In the genomic region with DNA sequence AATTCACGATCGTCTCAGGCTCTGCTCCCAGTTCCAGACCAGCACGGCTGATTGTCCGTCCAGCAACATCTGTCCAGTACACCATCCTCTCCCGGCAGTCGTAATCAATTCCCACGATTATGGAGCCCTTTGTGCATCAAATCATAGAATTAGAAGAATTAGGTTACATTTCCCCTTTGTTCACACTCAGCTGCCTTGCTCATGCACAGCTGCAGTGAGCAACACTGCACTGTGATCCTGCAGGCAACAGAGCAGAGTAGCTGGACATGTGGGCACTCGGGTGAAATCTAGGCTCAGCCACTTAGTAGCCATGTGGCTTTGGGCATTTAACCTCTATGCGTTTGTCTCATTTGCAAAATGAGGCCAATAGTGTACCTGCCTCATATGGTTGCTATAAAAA, we compare ENCODE assay signal across 20 cellular contexts. TPM values are rescaled to one million over a fixed set of nuclear protein-coding genes. Genes with fewer than 3 reads are reported as not detected.
DNase-seq lines count a peak whose midpoint lies in the region; ATAC-seq and TF ChIP-seq lines count a peak whose summit lies in the region.
"Had no signal": no experiment of that assay in that cellular context is flagged by ENCODE, and none has a peak within 500 bp of the region (broad histone marks: within the 10 kb centered on the region; RNA-seq: fewer than 3 reads in every experiment).

No MANE protein-coding gene starts in this region.

- H3K4me1 Mint-ChIP-seq in H9, result peaks cover 32 to 43% of the 10 kb centered on the region in 2 experiments
- H3K4me1 Mint-ChIP-seq in neural crest cell, result peaks cover 48% of the 10 kb centered on the region
- H3K4me1 Mint-ChIP-seq: CD4-positive, alpha-beta memory T cell had no signal

- H3K56ac ChIP-seq in H9 (ENCODE audit: insufficient read length, low read depth, low read length), result no peak overlapping the region

- H3K9me3 ChIP-seq in H9 (ENCODE audit: control insufficient read depth, low read depth, low read length), result no peaks in the 10 kb centered on the region
- H3K9me3 ChIP-seq: HAP-1, SJCRH30 had no signal

- peaks cover 21 to 48% (median 38%) of the 10 kb centered on the region in 3 experiments; a peak in 6 of 7 replicates for H3K36me3 Mint-ChIP-seq in H9 (ENCODE audit: insufficient read depth in 1 of 3, low read depth in 3 of 3)
- H3K36me3 Mint-ChIP-seq in neural crest cell (ENCODE audit: low read depth), result peaks cover 29% of the 10 kb centered on the region

- H3K27me3 Mint-ChIP-seq in H9 (ENCODE audit: low read depth), result no peaks in the 10 kb centered on the region
- peaks cover 7% of the 10 kb centered on the region for H3K27me3 Mint-ChIP-seq in neural crest cell (ENCODE audit: low read depth)

- peaks cover 58% of the 10 kb centered on the region for H3K36me3 ChIP-seq in ACC112 (ENCODE audit: insufficient read depth, low read length)

- H4K20me1 ChIP-seq in H9 (ENCODE audit: control insufficient read depth, insufficient read depth, insufficient read length), result no peaks in the 10 kb centered on the region

- H3K4me2 ChIP-seq in H9 (ENCODE audit: insufficient read depth, insufficient read length, low read length), result no peak overlapping the region

- H2BK5ac ChIP-seq in H9 (ENCODE audit: insufficient read length, low read length), result no peak overlapping the region

- H3T11ph ChIP-seq in H9 (ENCODE audit: low read length), result no peak overlapping the region

- peaks cover 6% of the 10 kb centered on the region for H3K79me2 ChIP-seq in ACC112 (ENCODE audit: control insufficient read depth, insufficient read depth, low read length, unreplicated experiment)
- H3K79me2 ChIP-seq in H9 (ENCODE audit: insufficient read depth, low read length), result no peaks in the 10 kb centered on the region

- H3K27ac ChIP-seq in ACC112 (ENCODE audit: low read depth, low read length) (peak overlapping the region; percentile 67; the same call in 1 of the 2 replicates), H9 (ENCODE audit: insufficient read length, low read depth, low read length) (no peak overlapping the region)
- H3K27ac ChIP-seq: SJCRH30 had no signal

- H3K79me1 ChIP-seq in H9 (ENCODE audit: insufficient read depth, low read depth, low read length, poor library complexity, severe bottlenecking), result no peaks in the 10 kb centered on the region

- H3K4me1 ChIP-seq in ACC112 (ENCODE audit: control insufficient read depth, insufficient read depth, low read length, unreplicated experiment), result peaks cover 29% of the 10 kb centered on the region
- peaks cover 2% of the 10 kb centered on the region; the same call in 1 of the 2 replicates for H3K4me1 ChIP-seq in H9 (ENCODE audit: insufficient read depth, low read length)
- H3K4me1 ChIP-seq: SJCRH30 had no signal

- H3K23ac ChIP-seq in H9 (ENCODE audit: insufficient read length, low read depth, low read length), result no peak overlapping the region

- H3K4ac ChIP-seq in H9 (ENCODE audit: low read depth, low read length), result no peak overlapping the region

- no peak overlapping the region for H3K18ac ChIP-seq in H9 (ENCODE audit: insufficient read length, low read depth, low read length)

- no peak overlapping the region for H3K9ac ChIP-seq in H9 (ENCODE audit: extremely low read depth, insufficient read length, low read length)

- no peak overlapping the region for H3K14ac ChIP-seq in H9 (ENCODE audit: insufficient read depth, low read length)

- H3K9me3 Mint-ChIP-seq in H9 (no peaks in the 10 kb centered on the region), neural crest cell (no peaks in the 10 kb centered on the region)
- H3K9me3 Mint-ChIP-seq: CD4-positive, alpha-beta memory T cell had no signal

- no peak overlapping the region for H4K91ac ChIP-seq in H9 (ENCODE audit: insufficient read length, low read depth, low read length)

- WGBS in H9 (ENCODE audit: extremely low coverage, insufficient read length, low lambda C conversion rate), result no CpG with 5 or more reads among the region's 9 CpGs

- H3K4me3 Mint-ChIP-seq in H9 (no peak overlapping the region), neural crest cell (no peak overlapping the region)
- H3K4me3 Mint-ChIP-seq: CD4-positive, alpha-beta memory T cell had no signal

- no peak overlapping the region for H2AFZ ChIP-seq in ACC112 (ENCODE audit: low read length, unreplicated experiment)
- no peak overlapping the region for H2AFZ ChIP-seq in H9 (ENCODE audit: low read length)

- intact Hi-C loops in head of caudate nucleus (cut with DNase I), result no loop called here

- H2BK15ac ChIP-seq in H9 (ENCODE audit: low read depth, low read length), result no peak overlapping the region

- H3K27ac Mint-ChIP-seq in H9 (peak overlapping the region; percentile 19 to 77 (median 32); a peak in 5 of 7 replicates), neural crest cell (ENCODE audit: unreplicated experiment) (peak overlapping the region; percentile 15)

- H4K5ac ChIP-seq in H9 (ENCODE audit: insufficient read length, low read depth, low read length), result no peak overlapping the region

- no peak overlapping the region for H4K8ac ChIP-seq in H9 (replicated peaks; ENCODE audit: insufficient read length, low read depth, low read length)

- DNase-seq in H9 (no peak), head of caudate nucleus (peak in 23 of 42 donors; percentile 12 to 65 (median 40)), neural crest cell (ENCODE audit: low read depth, low spot score) (no peak)
- no peak for DNase-seq in stimulated activated CD4-positive, alpha-beta T cell treated with anti-CD3 and anti-CD28 coated beads, Interleukin-12 subunit alpha, Interleukin-12 subunit beta, amount 100 ng/mL, for 4 hours
- DNase-seq: Calu3; CD4-positive, alpha-beta memory T cell; DMS53; NCI-H1417; NCI-H1930; NCI-H2171; NCI-H446; NCI-H69; NK-92 treated with Interleukin-12 subunit alpha and Interleukin-12 subunit beta, amount 100 ng/mL, for 24 hours; SJCRH30 had no signal

- H3K4me3 ChIP-seq in ACC112 (ENCODE audit: low read depth, low read length), result no peak overlapping the region
- H3K4me3 ChIP-seq: HAP-1, SJCRH30 had no signal

- no peak overlapping the region for H2AK5ac ChIP-seq in H9 (ENCODE audit: insufficient read length, low read length)

- no peaks in the 10 kb centered on the region for H3K27me3 ChIP-seq in ACC112 (ENCODE audit: insufficient read depth, low read length)
- no peaks in the 10 kb centered on the region for H3K27me3 ChIP-seq in H9 (ENCODE audit: insufficient read depth, low read length)
- H3K27me3 ChIP-seq: SJCRH30 had no signal

- H2BK12ac ChIP-seq in H9 (ENCODE audit: insufficient read length, low read depth, low read length), result no peak overlapping the region

- no peak for ATAC-seq in HG02884 (IDR thresholded peaks at IDR 0.05; ENCODE audit: unreplicated experiment)
- ATAC-seq in GM18511 (IDR thresholded peaks at IDR 0.05; ENCODE audit: unreplicated experiment), result no peak
- ATAC-seq in GM19328 (IDR thresholded peaks at IDR 0.05; ENCODE audit: unreplicated experiment), result no peak

- TF ChIP-seq CTCF in H9 (conservative IDR thresholded peaks at IDR 0.05), result no peak
- no peak for TF ChIP-seq CTCF in neural crest cell (conservative IDR thresholded peaks at IDR 0.05)

- no peak overlapping the region for H2BK120ac ChIP-seq in H9 (ENCODE audit: low read depth, low read length, poor library complexity, severe bottlenecking)

- no peak overlapping the region for H2BK20ac ChIP-seq in H9 (ENCODE audit: low read depth, low read length, poor library complexity, severe bottlenecking)

- H3K23me2 ChIP-seq in H9 (ENCODE audit: insufficient read length, low read depth, low read length, poor library complexity, severe bottlenecking), result no peaks in the 10 kb centered on the region

RNA-seq across cellular contexts. Expression of a gene that starts 22.2 kb away (rescaled TPM):
- total RNA-seq in H9 (2021) (347 and 350 TPM in 2 replicates), neural crest cell (309 and 315 TPM in 2 replicates)

RNA-seq across cellular contexts. Expression of a gene that starts 57.3 kb away (rescaled TPM):
- total RNA-seq in H9 (2021) (6.4 and 6.6 TPM in 2 replicates), neural crest cell (41.6 and 42.5 TPM in 2 replicates)
- total RNA-seq: Calu3; CD4-positive, alpha-beta memory T cell; OCI-LY7 had no signal

Comparison
In these comparisons a context has a peak if more than half of its experiments do, and no peak if none do; other contexts are left out.
1. DNase-seq: peak in head of caudate nucleus (23 of 42); none in H9 (single experiment), neural crest cell (single experiment) and stimulated activated CD4-positive, alpha-beta T cell treated with anti-CD3 and anti-CD28 coated beads, Interleukin-12 subunit alpha, Interleukin-12 subunit beta, amount 100 ng/mL, for 4 hours (single experiment).